1 cellular context compared by ENCODE assay signal in the genomic region with DNA sequence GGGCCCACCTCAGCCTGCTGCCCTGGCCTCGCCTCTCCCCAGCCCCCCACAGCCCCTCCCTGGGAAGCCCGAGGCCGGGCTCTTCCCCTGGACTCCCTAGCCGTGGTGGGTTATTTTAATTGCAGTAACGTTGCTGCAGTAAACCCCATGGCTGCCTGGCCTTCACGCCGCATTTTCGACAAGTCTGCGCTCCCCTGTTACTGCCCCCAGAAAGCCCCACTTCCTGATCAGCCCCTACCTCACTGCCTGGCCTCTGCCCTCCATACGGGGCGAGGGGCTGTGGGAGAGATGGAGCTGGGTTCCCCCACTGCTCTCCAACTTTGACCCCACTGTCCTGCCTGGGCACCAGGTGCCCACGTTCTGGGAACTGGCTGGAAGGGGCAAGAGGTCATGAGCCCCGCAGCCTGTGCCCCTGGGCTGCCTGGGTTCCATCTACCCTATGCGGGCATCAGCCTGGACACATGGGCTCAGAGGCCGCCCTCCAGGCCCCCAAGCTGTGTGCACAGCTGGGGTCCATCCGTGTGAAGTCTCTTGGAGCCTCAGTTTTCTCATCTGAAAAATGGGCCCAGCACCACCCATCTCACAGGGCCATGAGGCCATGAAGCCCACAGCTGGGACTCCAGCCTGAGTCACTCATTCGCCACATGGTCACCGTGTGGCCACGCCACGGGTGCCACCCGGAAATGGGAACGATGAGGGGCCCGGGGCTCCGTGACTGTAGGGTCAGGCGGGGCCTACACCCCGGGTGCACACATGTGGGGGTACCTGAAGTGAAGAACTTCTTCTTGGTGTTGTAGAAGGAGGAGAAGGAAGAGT.
TF ChIP-seq lines count a peak whose summit lies in the region.

No MANE protein-coding gene starts in this region.

TF ChIP-seq in A549, 52 proteins besides CTCF, POLR2A, EP300 and RAD21 (continued from another document):
- no peak for TF ChIP-seq HDAC2 (IDR thresholded peaks at IDR 0.05)
- no peak for TF ChIP-seq TFCP2L1 (CRISPR knock-in tag; IDR thresholded peaks at IDR 0.05)
- TF ChIP-seq RARB (CRISPR knock-in tag; IDR thresholded peaks at IDR 0.05), result no peak
- TF ChIP-seq ATOH8 (CRISPR knock-in tag; IDR thresholded peaks at IDR 0.05; ENCODE audit: low read depth), result no peak
- no peak for TF ChIP-seq CBX2 (IDR thresholded peaks at IDR 0.05; ENCODE audit: borderline replicate concordance, low read depth)
- no peak for TF ChIP-seq ZSCAN20 (CRISPR knock-in tag; IDR thresholded peaks at IDR 0.05)
- no peak for TF ChIP-seq GATA3 (IDR thresholded peaks at IDR 0.05; ENCODE audit: borderline replicate concordance)
- no peak for TF ChIP-seq RCOR1 (IDR thresholded peaks at IDR 0.05; ENCODE audit: low read depth, low read length)
- no peak for TF ChIP-seq EHF (CRISPR knock-in tag; IDR thresholded peaks at IDR 0.05)
- no peak for TF ChIP-seq RFX5 (IDR thresholded peaks at IDR 0.05)
